26 cellular contexts compared by ENCODE assay signal in the genomic region with DNA sequence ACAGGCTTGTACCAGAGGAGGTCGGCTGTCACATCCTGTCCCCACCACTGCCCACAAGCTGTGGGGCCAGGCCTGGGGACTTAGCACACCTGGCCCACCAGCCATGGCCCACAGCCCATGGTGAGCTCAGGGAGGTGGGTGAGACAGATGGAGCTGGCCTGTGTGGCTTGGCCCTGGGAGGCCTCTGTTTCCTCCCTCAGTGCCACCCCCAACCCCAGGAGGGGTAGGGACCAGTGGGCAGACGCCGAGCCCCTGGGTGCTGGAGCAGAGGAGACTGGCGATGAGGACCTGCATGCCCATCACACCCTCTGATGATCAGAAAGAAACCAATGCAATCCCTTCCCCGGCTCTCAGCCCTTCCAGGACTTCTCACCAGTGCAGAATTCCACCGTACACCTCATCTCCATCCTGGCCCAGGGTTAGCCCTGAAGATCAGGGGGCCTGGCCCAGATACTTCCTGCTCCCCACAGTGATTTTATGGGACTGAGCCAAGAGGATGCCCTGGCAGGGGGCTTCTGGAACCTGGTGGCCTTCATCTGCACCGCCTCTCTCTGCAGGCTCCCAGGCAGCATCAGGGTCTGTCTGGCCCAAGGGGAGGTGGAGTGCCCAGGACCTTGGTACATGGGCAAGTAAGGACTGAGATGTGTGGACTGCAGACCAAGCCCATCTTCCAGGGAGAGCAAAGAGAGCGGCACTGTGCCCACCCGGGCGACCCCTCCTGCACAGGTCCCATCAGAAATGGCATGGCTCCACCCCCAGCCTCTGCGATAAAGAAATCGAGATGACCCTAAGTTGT. TPM values are rescaled to one million over a fixed set of nuclear protein-coding genes. Genes with fewer than 3 reads are reported as not detected.
A peak's percentile ranks its signal among the peaks of the same experiment; 100 is the strongest.
DNase-seq lines count a peak whose midpoint lies in the region; ATAC-seq and TF ChIP-seq lines count a peak whose summit lies in the region.
"Had no signal": no experiment of that assay in that cellular context is flagged by ENCODE, and none has a peak within 500 bp of the region (broad histone marks: within the 10 kb centered on the region; RNA-seq: fewer than 3 reads in every experiment).

No MANE protein-coding gene starts in this region.

- H3K4me2 ChIP-seq in hepatocyte (no peak overlapping the region), GM23338 (no peak overlapping the region)
- H3K4me2 ChIP-seq: PC-9 had no signal

- no peak overlapping the region for H3K27ac ChIP-seq in hepatocyte
- H3K27ac ChIP-seq in ovary, result no peak overlapping the region
- H3K27ac ChIP-seq in GM23338 (ENCODE audit: low read depth), result no peak overlapping the region
- H3K27ac ChIP-seq: body of pancreas, HL-60, PC-9, right lobe of liver had no signal

- DNase-seq in stimulated activated naive CD8-positive, alpha-beta T cell treated with anti-CD3 and anti-CD28 coated beads, Interleukin-15, amount 100 ng/mL, for 72 hours, result no peak
- DNase-seq in stimulated activated naive CD8-positive, alpha-beta T cell treated with anti-CD3 and anti-CD28 coated beads, Interleukin-15, Interleukin-2, amounts not matched to agents 100 U/mL and 50 U/mL, for 24 hours, result no peak
- peak; percentile 4 for DNase-seq in hepatocyte (ENCODE audit: low spot score)
- peak in 3 of 5 donors; percentile 20 to 33 (median 22) for DNase-seq in ovary
- no peak for DNase-seq in NCI-H524 (lab: John Stamatoyannopoulos, UW)
- no peak for DNase-seq in T1000 (lab: John Stamatoyannopoulos, UW)
- no peak for DNase-seq in GM23338 (ENCODE audit: low spot score)
- DNase-seq: activated CD4-positive, alpha-beta memory T cell treated with anti-CD3 and anti-CD28 coated beads for 36 hours; activated T-cell treated with anti-CD3 and anti-CD28 coated beads, Interleukin-2, amount 50 U/mL, for 24 hours; GF-D8; HCEC 1CT; hypothalamus; IMR-90; MM.1S; NCI-H1694; PC-9; T-helper 2 cell had no signal

- H4K20me1 ChIP-seq in hepatocyte (ENCODE audit: insufficient read depth, poor library complexity, severe bottlenecking) (no peaks in the 10 kb centered on the region), GM23338 (replicated peaks; ENCODE audit: insufficient read depth) (no peaks in the 10 kb centered on the region)

- no peak for TF ChIP-seq CTCF in hepatocyte (IDR thresholded peaks at IDR 0.05; ENCODE audit: poor library complexity)
- no peak for TF ChIP-seq CTCF in ovary (IDR thresholded peaks at IDR 0.05)
- no peak for TF ChIP-seq CTCF in GM23338 (conservative IDR thresholded peaks at IDR 0.05; ENCODE audit: low read depth in 2 of 2)

- 87% methylated on average over 12 of the region's 12 CpGs for WGBS in hepatocyte (ENCODE audit: low lambda C conversion rate, missing lambda C conversion rate)
- WGBS in ovary, 3 donors, result 74 to 84% (median 76%) methylated on average over 12 of the region's 12 CpGs

- H3K27me3 ChIP-seq in hepatocyte, result no peaks in the 10 kb centered on the region
- no peaks in the 10 kb centered on the region for H3K27me3 ChIP-seq in ovary
- no peaks in the 10 kb centered on the region for H3K27me3 ChIP-seq in GM23338 (ENCODE audit: insufficient read depth)
- H3K27me3 ChIP-seq: body of pancreas, right lobe of liver had no signal

- H3K36me3 ChIP-seq in hepatocyte (replicated peaks; ENCODE audit: insufficient read depth, low read depth), result no peaks in the 10 kb centered on the region
- H3K36me3 ChIP-seq in ovary, result no peaks in the 10 kb centered on the region
- H3K36me3 ChIP-seq in GM23338 (ENCODE audit: insufficient read depth), result no peaks in the 10 kb centered on the region
- H3K36me3 ChIP-seq: right lobe of liver had no signal

- H3K4me3 Mint-ChIP-seq in stimulated activated naive CD8-positive, alpha-beta T cell treated with anti-CD3 and anti-CD28 coated beads, Interleukin-15, amount 100 ng/mL, for 72 hours, result no peak overlapping the region
- H3K4me3 Mint-ChIP-seq in GM23338, result no peak overlapping the region
- H3K4me3 Mint-ChIP-seq: activated CD4-positive, alpha-beta memory T cell treated with anti-CD3 and anti-CD28 coated beads for 36 hours; activated naive CD4-positive, alpha-beta T cell treated with anti-CD3 and anti-CD28 coated beads, Interleukin-2, amount 50 U/mL, for 24 hours; activated T-cell treated with anti-CD3 and anti-CD28 coated beads, Interleukin-2, amount 50 U/mL, for 24 hours; CD14-positive monocyte; stimulated activated naive CD8-positive, alpha-beta T cell treated with anti-CD3 and anti-CD28 coated beads, Interleukin-15, Interleukin-2, amounts not matched to agents 100 ng/mL and 50 ng/mL, for 24 hours had no signal

- no peaks in the 10 kb centered on the region; the same call in 2 of the 3 replicates for H3K36me3 Mint-ChIP-seq in GM23338 (ENCODE audit: low read depth)
- H3K36me3 Mint-ChIP-seq: activated CD4-positive, alpha-beta memory T cell treated with anti-CD3 and anti-CD28 coated beads for 36 hours; activated naive CD4-positive, alpha-beta T cell treated with anti-CD3 and anti-CD28 coated beads, Interleukin-2, amount 50 U/mL, for 24 hours; CD14-positive monocyte had no signal

- intact Hi-C loops in ovary (cut with DNase I), result no loop called here

- H3K79me2 ChIP-seq in hepatocyte (no peaks in the 10 kb centered on the region), GM23338 (replicated peaks; ENCODE audit: insufficient read depth) (no peaks in the 10 kb centered on the region)

- peak; percentile 15 for ATAC-seq in stimulated activated naive CD8-positive, alpha-beta T cell treated with anti-CD3 and anti-CD28 coated beads, Interleukin-15, amount 100 ng/mL, for 72 hours
- no peak for ATAC-seq in stimulated activated naive CD8-positive, alpha-beta T cell treated with anti-CD3 and anti-CD28 coated beads, Interleukin-15, Interleukin-2, amounts not matched to agents 100 U/mL and 50 U/mL, for 24 hours
- ATAC-seq in GM21528 (IDR thresholded peaks at IDR 0.05; ENCODE audit: low FRiP score, unreplicated experiment), result no peak
- ATAC-seq in GM23338, result no peak
- ATAC-seq: GM12878, right lobe of liver had no signal

- H3K9me3 ChIP-seq in hepatocyte (ENCODE audit: low read depth), result no peaks in the 10 kb centered on the region
- no peaks in the 10 kb centered on the region for H3K9me3 ChIP-seq in ovary
- H3K9me3 ChIP-seq: body of pancreas, right lobe of liver had no signal

- no peak for TF ChIP-seq POLR2A in ovary (IDR thresholded peaks at IDR 0.05)

- no peak for TF ChIP-seq EP300 in ovary (IDR thresholded peaks at IDR 0.05)

- peaks cover 0 to 5% of the 10 kb centered on the region in 2 donors for H3K9me3 Mint-ChIP-seq in stimulated activated naive CD8-positive, alpha-beta T cell treated with anti-CD3 and anti-CD28 coated beads, Interleukin-15, amount 100 ng/mL, for 72 hours
- H3K9me3 Mint-ChIP-seq in GM23338, result peaks cover 13% of the 10 kb centered on the region
- H3K9me3 Mint-ChIP-seq: activated naive CD4-positive, alpha-beta T cell treated with anti-CD3 and anti-CD28 coated beads, Interleukin-2, amount 50 U/mL, for 24 hours had no signal

- H3F3A ChIP-seq in GM23338 (replicated peaks; ENCODE audit: low read depth), result no peaks in the 10 kb centered on the region

- H3K4me1 ChIP-seq in hepatocyte (ENCODE audit: insufficient read depth) (peaks cover 3% of the 10 kb centered on the region), ovary (ENCODE audit: insufficient read depth) (peaks cover 2% of the 10 kb centered on the region), GM23338 (ENCODE audit: insufficient read depth) (no peaks in the 10 kb centered on the region)

- H3K4me3 ChIP-seq in hepatocyte (no peak overlapping the region), ovary (no peak overlapping the region), GM23338 (no peak overlapping the region)
- H3K4me3 ChIP-seq: body of pancreas, GM12878, PC-9, right lobe of liver had no signal

- no peak overlapping the region for H2AFZ ChIP-seq in hepatocyte
- no peak overlapping the region for H2AFZ ChIP-seq in GM23338
- H2AFZ ChIP-seq: PC-9 had no signal

- no peaks in the 10 kb centered on the region for H3K9me2 ChIP-seq in hepatocyte (replicated peaks; ENCODE audit: insufficient read depth)
- 0 out of 2 replicates have a peak, but pooled peaks cover 4% of the 10 kb centered on the region for H3K9me2 ChIP-seq in GM23338 (ENCODE audit: insufficient read depth)

- peaks cover 64% of the 10 kb centered on the region for H3K27me3 Mint-ChIP-seq in stimulated activated naive CD8-positive, alpha-beta T cell treated with anti-CD3 and anti-CD28 coated beads, Interleukin-15, amount 100 ng/mL, for 72 hours
- peaks cover 7% of the 10 kb centered on the region for H3K27me3 Mint-ChIP-seq in GM23338 (ENCODE audit: insufficient read depth, low read depth, poor library complexity)

- peak overlapping the region in 1 of 2 donors; percentile 27 for H3K27ac Mint-ChIP-seq in stimulated activated naive CD8-positive, alpha-beta T cell treated with anti-CD3 and anti-CD28 coated beads, Interleukin-15, amount 100 ng/mL, for 72 hours
- H3K27ac Mint-ChIP-seq in GM23338, result no peak overlapping the region
- H3K27ac Mint-ChIP-seq: activated CD4-positive, alpha-beta memory T cell treated with anti-CD3 and anti-CD28 coated beads for 36 hours; activated T-cell treated with anti-CD3 and anti-CD28 coated beads, Interleukin-2, amount 50 U/mL, for 24 hours; stimulated activated naive CD8-positive, alpha-beta T cell treated with anti-CD3 and anti-CD28 coated beads, Interleukin-15, Interleukin-2, amounts not matched to agents 100 ng/mL and 50 ng/mL, for 24 hours had no signal

- peaks cover 17% of the 10 kb centered on the region for H3K4me1 Mint-ChIP-seq in stimulated activated naive CD8-positive, alpha-beta T cell treated with anti-CD3 and anti-CD28 coated beads, Interleukin-15, amount 100 ng/mL, for 72 hours
- peaks cover 11% of the 10 kb centered on the region for H3K4me1 Mint-ChIP-seq in GM23338

TF ChIP-seq in GM23338, 12 proteins besides CTCF, POLR2A, EP300 and RAD21 (continues in another document):
- TF ChIP-seq STAT1 (IDR thresholded peaks at IDR 0.05; ENCODE audit: unreplicated experiment), result no peak

RNA-seq across cellular contexts. Expression of a gene that starts 16.9 kb away (rescaled TPM):
- total RNA-seq in hepatocyte, result 1.4 and 2.0 TPM in 2 replicates
- 9.1 and 10.1 TPM in 2 replicates for polyA plus RNA-seq in hepatocyte
- total RNA-seq in ovary, result 10 to 100 TPM in 1 of 7 donors, 1 to 10 TPM in 4, under 1 TPM in 2; 0.33 to 17.2 (median 1.5) TPM
- polyA plus RNA-seq in ovary, result under 1 TPM in 1 of 2 donors, not detected in 1; 0.80 TPM
- 7.3 and 9.0 TPM in 2 replicates for total RNA-seq in GM23338 (2014; rRNA removed; shearing (Covaris generic))
- polyA plus RNA-seq in GM23338 (2016; fragmentation: Nextera tagmentation; extraction: Ambion mirVana), result 10.0 and 11.9 TPM in 2 replicates
- total RNA-seq: IMR-90, mononuclear cell had no signal
- polyA plus RNA-seq: CD14-positive monocyte, IMR-90 had no signal

Comparison
In these comparisons a context has a peak if more than half of its experiments do, and no peak if none do; other contexts are left out.
1. DNase-seq: peak in hepatocyte (single experiment) and ovary (3 of 5); none in stimulated activated naive CD8-positive, alpha-beta T cell treated with anti-CD3 and anti-CD28 coated beads, Interleukin-15, amount 100 ng/mL, for 72 hours (0 of 2), stimulated activated naive CD8-positive, alpha-beta T cell treated with anti-CD3 and anti-CD28 coated beads, Interleukin-15, Interleukin-2, amounts not matched to agents 100 U/mL and 50 U/mL, for 24 hours (single experiment), NCI-H524 (0 of 2), T1000 (single experiment) and GM23338 (single experiment).